In the genomic region with DNA sequence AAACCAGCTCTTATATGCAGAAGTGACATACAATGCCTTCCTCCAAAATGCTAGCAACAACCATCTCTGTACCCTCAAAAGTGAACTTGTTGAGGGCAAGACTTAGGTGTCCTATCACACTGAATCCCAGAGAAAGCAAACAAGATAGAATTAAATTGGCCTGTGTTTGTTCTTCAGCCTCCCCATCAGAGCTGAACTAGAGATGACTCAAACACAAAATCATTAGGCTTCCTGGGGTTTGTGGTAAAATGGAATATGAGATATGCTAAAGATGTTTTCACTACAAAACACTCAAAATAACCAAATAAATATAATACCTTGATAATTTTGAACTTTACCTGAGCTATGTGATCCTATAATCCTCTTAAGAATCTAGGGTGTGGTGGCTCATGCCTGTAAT, we compare ENCODE assay signal across 28 cellular contexts. TPM values are rescaled to one million over a fixed set of nuclear protein-coding genes. Genes with fewer than 3 reads are reported as not detected.
"Had no signal": no experiment of that assay in that cellular context is flagged by ENCODE, and none has a peak within 500 bp of the region (broad histone marks: within the 10 kb centered on the region; RNA-seq: fewer than 3 reads in every experiment).

No MANE protein-coding gene starts in this region.

- H3K9me3 Mint-ChIP-seq: activated CD4-positive, alpha-beta memory T cell treated with anti-CD3 and anti-CD28 coated beads, Interleukin-2, amount 10 ng/mL, durations not matched to agents 7 days and 5 days; activated naive CD4-positive, alpha-beta T cell treated with anti-CD3 and anti-CD28 coated beads for 36 hours; activated naive CD8-positive, alpha-beta T cell treated with anti-CD3 and anti-CD28 coated beads, Interleukin-2, amount 10 ng/mL, durations not matched to agents 7 days and 5 days; activated T-cell treated with anti-CD3 and anti-CD28 coated beads, Interleukin-2, amount 50 U/mL, for 72 hours; endodermal cell had no signal

- H3K4me1 Mint-ChIP-seq: activated B cell treated with CpG ODN at 0.5 μM for 24 hours; activated CD4-positive, alpha-beta memory T cell treated with anti-CD3 and anti-CD28 coated beads, Interleukin-2, amount 10 ng/mL, durations not matched to agents 7 days and 5 days; activated naive CD8-positive, alpha-beta T cell treated with anti-CD3 and anti-CD28 coated beads, Interleukin-2, amount 10 ng/mL, durations not matched to agents 7 days and 5 days; endodermal cell; naive B cell; T-helper 17 cell had no signal

- DNase-seq: activated B cell treated with CpG ODN at 0.5 μM for 24 hours; activated CD4-positive, alpha-beta memory T cell treated with anti-CD3 and anti-CD28 coated beads, Interleukin-2, amount 10 ng/mL, durations not matched to agents 7 days and 5 days; activated CD4-positive, alpha-beta T cell treated with anti-CD3 and anti-CD28 coated beads for 4 hours; activated effector memory CD4-positive, alpha-beta T cell treated with Interleukin-2 at 50 U/mL for 16 hours; activated naive CD4-positive, alpha-beta T cell treated with anti-CD3 and anti-CD28 coated beads for 36 hours; activated naive CD8-positive, alpha-beta T cell treated with anti-CD3 and anti-CD28 coated beads, Interleukin-2, amount 10 ng/mL, durations not matched to agents 7 days and 5 days; activated T-cell treated with anti-CD3 and anti-CD28 coated beads, Interleukin-2, amount 50 U/mL, for 72 hours; amygdala; central memory CD4-positive, alpha-beta T cell; colonic mucosa; dorsolateral prefrontal cortex; endodermal cell; esophagus squamous epithelium; heart right ventricle; lower lobe of right lung; naive B cell; nucleus accumbens; sigmoid colon; stimulated activated CD4-positive, alpha-beta T cell treated with anti-CD3 and anti-CD28 coated beads, Interleukin-2, amount 100 ng/mL, for 48 hours; stimulated activated naive CD4-positive, alpha-beta T cell; T-helper 17 cell; testis; trophoblast cell had no signal

- H3K4me3 Mint-ChIP-seq: activated B cell treated with CpG ODN at 0.5 μM for 24 hours; activated CD4-positive, alpha-beta memory T cell treated with anti-CD3 and anti-CD28 coated beads, Interleukin-2, amount 10 ng/mL, durations not matched to agents 7 days and 5 days; activated naive CD4-positive, alpha-beta T cell treated with anti-CD3 and anti-CD28 coated beads for 36 hours; activated naive CD8-positive, alpha-beta T cell treated with anti-CD3 and anti-CD28 coated beads, Interleukin-2, amount 10 ng/mL, durations not matched to agents 7 days and 5 days; activated T-cell treated with anti-CD3 and anti-CD28 coated beads, Interleukin-2, amount 50 U/mL, for 72 hours; endodermal cell; naive B cell; T-helper 17 cell had no signal

- H3K27ac Mint-ChIP-seq: activated B cell treated with CpG ODN at 0.5 μM for 24 hours; activated CD4-positive, alpha-beta memory T cell treated with anti-CD3 and anti-CD28 coated beads, Interleukin-2, amount 10 ng/mL, durations not matched to agents 7 days and 5 days; activated naive CD4-positive, alpha-beta T cell treated with anti-CD3 and anti-CD28 coated beads for 36 hours; activated naive CD8-positive, alpha-beta T cell treated with anti-CD3 and anti-CD28 coated beads, Interleukin-2, amount 10 ng/mL, durations not matched to agents 7 days and 5 days; activated T-cell treated with anti-CD3 and anti-CD28 coated beads, Interleukin-2, amount 50 U/mL, for 72 hours; endodermal cell; naive B cell; T-helper 17 cell had no signal

- H3K9me3 ChIP-seq: colonic mucosa, esophagus squamous epithelium, lower lobe of right lung, sigmoid colon, testis, vagina had no signal

- ATAC-seq: activated T-cell treated with anti-CD3 and anti-CD28 coated beads, Interleukin-2, amount 50 U/mL, for 72 hours; heart right ventricle; left lobe of liver; lower lobe of right lung; T-helper 17 cell had no signal

- H3K27me3 ChIP-seq: colonic mucosa, dorsolateral prefrontal cortex, esophagus squamous epithelium, heart right ventricle, sigmoid colon, testis, vagina had no signal

- H3K27ac ChIP-seq: colonic mucosa, dorsolateral prefrontal cortex, esophagus squamous epithelium, heart right ventricle, lower lobe of right lung, sigmoid colon, testis, vagina had no signal

- H3K4me1 ChIP-seq: colonic mucosa, esophagus squamous epithelium, heart right ventricle, lower lobe of right lung, testis had no signal

- H3K4me3 ChIP-seq: colonic mucosa, dorsolateral prefrontal cortex, esophagus squamous epithelium, heart right ventricle, lower lobe of right lung, sigmoid colon, testis, vagina had no signal

- H3K36me3 ChIP-seq: colonic mucosa, esophagus squamous epithelium, heart right ventricle, lower lobe of right lung, sigmoid colon, vagina had no signal

- H3K36me3 Mint-ChIP-seq: activated naive CD8-positive, alpha-beta T cell treated with anti-CD3 and anti-CD28 coated beads, Interleukin-2, amount 10 ng/mL, durations not matched to agents 7 days and 5 days; naive B cell had no signal

- H3K27me3 Mint-ChIP-seq: activated B cell treated with CpG ODN at 0.5 μM for 24 hours; activated CD4-positive, alpha-beta memory T cell treated with anti-CD3 and anti-CD28 coated beads, Interleukin-2, amount 10 ng/mL, durations not matched to agents 7 days and 5 days; activated naive CD8-positive, alpha-beta T cell treated with anti-CD3 and anti-CD28 coated beads, Interleukin-2, amount 10 ng/mL, durations not matched to agents 7 days and 5 days had no signal

RNA-seq across cellular contexts. Expression of gene ZNF214, which starts 31.6 kb away (rescaled TPM):
- total RNA-seq: activated B cell treated with CpG ODN at 0.5 μM for 24 hours; activated CD4-positive, alpha-beta memory T cell treated with anti-CD3 and anti-CD28 coated beads, Interleukin-2, amount 10 ng/mL, durations not matched to agents 7 days and 5 days; activated naive CD4-positive, alpha-beta T cell treated with anti-CD3 and anti-CD28 coated beads for 36 hours; activated naive CD8-positive, alpha-beta T cell treated with anti-CD3 and anti-CD28 coated beads, Interleukin-2, amount 10 ng/mL, durations not matched to agents 7 days and 5 days; T-helper 17 cell had no signal

RNA-seq across cellular contexts. Expression of gene NLRP14, which starts 31.8 kb away (rescaled TPM):
- total RNA-seq: activated CD4-positive, alpha-beta memory T cell treated with anti-CD3 and anti-CD28 coated beads, Interleukin-2, amount 10 ng/mL, durations not matched to agents 7 days and 5 days; activated naive CD4-positive, alpha-beta T cell treated with anti-CD3 and anti-CD28 coated beads for 36 hours; activated naive CD8-positive, alpha-beta T cell treated with anti-CD3 and anti-CD28 coated beads, Interleukin-2, amount 10 ng/mL, durations not matched to agents 7 days and 5 days; kidney epithelial cell; lower lobe of right lung; mesenteric fat pad; posterior vena cava; T-helper 17 cell; vagina had no signal
